In genomic region chr1:218459878-218460277, GRCh38 we compare ENCODE assay signal across 8 cellular contexts.
DNase-seq lines count a peak whose midpoint lies in the region; ATAC-seq, FAIRE-seq and TF ChIP-seq lines count a peak whose summit lies in the region.

No MANE protein-coding gene starts in this region.

- peak; percentile 17 to 42; a peak in 4 of 5 replicates for TF ChIP-seq RAD21 in A549 (conservative IDR thresholded peaks at IDR 0.05 in 1 of 2, IDR thresholded peaks at IDR 0.05 in 1 of 2)

- no peaks in the 10 kb centered on the region for H3K36me3 ChIP-seq in skeletal muscle satellite cell (ENCODE audit: insufficient read depth, low read length)

- H3K4me1 ChIP-seq in A549 = peaks cover 49% of the 10 kb centered on the region
- peaks cover 40% of the 10 kb centered on the region for H3K4me1 ChIP-seq in skeletal muscle satellite cell (ENCODE audit: control insufficient read depth, insufficient read depth, low read length)

- POLR2A ChIA-PET in A549 (lab: Yijun Ruan, JAX) = interaction anchor here (1.8 to 2.1 kb wide), 2 partner anchors 20 to 114 kb away, joined by 7 to 10 read pairs; partner anchors contain the start of gene TGFB2

- DNase-seq in A549 (ENCODE audit: low read depth in 1 of 2, low spot score in 1 of 2) (peak; percentile 78 to 84), HFF-Myc (ENCODE audit: extremely low read depth, low read depth) (peak; percentile 97), SW480 (ENCODE audit: low spot score) (peak; percentile 84), left cardiac atrium (no peak)
- DNase-seq in activated CD4-positive, CD25-positive, alpha-beta regulatory T cell treated with anti-CD3 and anti-CD28 coated beads, Interleukin-2, amount 50 U/mL, for 72 hours = no peak

- peak overlapping the region; percentile 85 for H3K4me2 ChIP-seq in A549
- peak overlapping the region; percentile 68 for H3K4me2 ChIP-seq in skeletal muscle satellite cell (ENCODE audit: low read length)

- H3K9me3 ChIP-seq in A549 = no peaks in the 10 kb centered on the region
- H3K9me3 ChIP-seq in skeletal muscle satellite cell (replicated peaks; ENCODE audit: low read length) = no peaks in the 10 kb centered on the region

- peak; percentile 76 for FAIRE-seq in A549 (lab: Jason Lieb, UNC)

- CTCF ChIA-PET in A549 (lab: Yijun Ruan, JAX) = interaction anchor here (1.0 to 2.4 kb wide), 2 partner anchors 57 to 114 kb away, joined by 3 to 5 read pairs; no protein-coding TSS in a partner anchor

- no peak for TF ChIP-seq POLR2A in A549 (IDR thresholded peaks at IDR 0.05; ENCODE audit: low read length)

- no peak for TF ChIP-seq CTCF in A549 (IDR thresholded peaks at IDR 0.05)
- TF ChIP-seq CTCF in HFF-Myc (IDR thresholded peaks at IDR 0.05; ENCODE audit: low read depth, low read length, missing control alignments) = no peak

- 4% methylated on average over 4 of the region's 4 CpGs for WGBS in A549 (ENCODE audit: missing lambda C conversion rate)

- peak overlapping the region; percentile 78 to 92 for H3K27ac ChIP-seq in A549

- intact Hi-C loops in left cardiac atrium (cut with DNase I) = loop anchor here in 1 of 2 donors (10.0 kb wide), 1 partner anchor 115 kb away; the partner anchor contains the start of gene TGFB2

- TF ChIP-seq EP300 in A549 (IDR thresholded peaks at IDR 0.05) = peak in 1 of 2 experiments; percentile 31; a peak in 2 of 5 replicates

- no peaks in the 10 kb centered on the region for H3K27me3 ChIP-seq in skeletal muscle satellite cell (ENCODE audit: control insufficient read depth, insufficient read depth, low read length)

- ATAC-seq in A549 (peak; percentile 90 to 92), left cardiac atrium (peak; percentile 79 to 88), GM19455 (IDR thresholded peaks at IDR 0.05; ENCODE audit: unreplicated experiment) (no peak), GM21447 (IDR thresholded peaks at IDR 0.05; ENCODE audit: unreplicated experiment) (no peak)

- H3K9ac ChIP-seq in skeletal muscle satellite cell (ENCODE audit: low read depth, low read length) = peak overlapping the region; percentile 53

- H3K4me3 ChIP-seq in A549 (0 out of 3 replicates have a peak overlapping the region, but pooled peaks have one; percentile 10), HFF-Myc (replicated peaks; ENCODE audit: low read depth, low read length) (no peak overlapping the region), skeletal muscle satellite cell (ENCODE audit: low read length) (peak overlapping the region; percentile 34)

TF ChIP-seq in A549, 52 proteins besides CTCF, POLR2A, EP300 and RAD21:
- no peak for TF ChIP-seq NFE2L2 (conservative IDR thresholded peaks at IDR 0.05; ENCODE audit: low read length)
- TF ChIP-seq EHMT2 (IDR thresholded peaks at IDR 0.05; ENCODE audit: low read depth) = 0 out of 2 replicates have a peak, but pooled peaks have one; percentile 3
- peak; percentile 61; the same call in 1 of the 2 replicates for TF ChIP-seq MAX (IDR thresholded peaks at IDR 0.05)
- TF ChIP-seq RARB (CRISPR knock-in tag; IDR thresholded peaks at IDR 0.05) = no peak
- no peak for TF ChIP-seq POLR2AphosphoS2 (conservative IDR thresholded peaks at IDR 0.05; ENCODE audit: low read length)
- no peak for TF ChIP-seq RCOR1 (IDR thresholded peaks at IDR 0.05; ENCODE audit: low read depth, low read length)
- TF ChIP-seq FOSL2 (IDR thresholded peaks at IDR 0.05) = peak; percentile 78
- TF ChIP-seq FOSL2 (CRISPR knock-in tag; IDR thresholded peaks at IDR 0.05) = peak; percentile 95
- TF ChIP-seq TP53 (CRISPR knock-in tag; IDR thresholded peaks at IDR 0.05) = no peak
- TF ChIP-seq HOXB13 (CRISPR knock-in tag; IDR thresholded peaks at IDR 0.05; ENCODE audit: low read depth) = no peak
- TF ChIP-seq CHD4 (IDR thresholded peaks at IDR 0.05; ENCODE audit: borderline replicate concordance) = no peak
- no peak for TF ChIP-seq HES2 (IDR thresholded peaks at IDR 0.05)
- TF ChIP-seq KDM1A (IDR thresholded peaks at IDR 0.05; ENCODE audit: low read depth) = no peak
- 0 out of 3 replicates have a peak, but pooled peaks have one; percentile 38 for TF ChIP-seq BCL3 (IDR thresholded peaks at IDR 0.05)
- TF ChIP-seq CHD2 (IDR thresholded peaks at IDR 0.05; ENCODE audit: low read length, partially characterized antibody) = no peak
- no peak for TF ChIP-seq TFCP2L1 (CRISPR knock-in tag; IDR thresholded peaks at IDR 0.05)
- no peak for TF ChIP-seq SREBF2 (IDR thresholded peaks at IDR 0.05)
- TF ChIP-seq CEBPB (IDR thresholded peaks at IDR 0.05) = peak in 1 of 2 experiments; percentile 51; a peak in 1 of 4 replicates
- no peak; the same call in 2 of the 3 replicates for TF ChIP-seq SMC3 (IDR thresholded peaks at IDR 0.05)
- no peak for TF ChIP-seq HOXA7 (CRISPR knock-in tag; IDR thresholded peaks at IDR 0.05)
- peak; percentile 68; the same call in 1 of the 2 replicates for TF ChIP-seq ESRRA (IDR thresholded peaks at IDR 0.05; ENCODE audit: borderline replicate concordance, low read length)
- peak; percentile 63; the same call in 1 of the 2 replicates for TF ChIP-seq GATA3 (IDR thresholded peaks at IDR 0.05; ENCODE audit: borderline replicate concordance)
- TF ChIP-seq JUNB (IDR thresholded peaks at IDR 0.05) = peak; percentile 79
- peak in 1 of 2 experiments; percentile 62; a peak in 1 of 5 replicates for TF ChIP-seq JUN (IDR thresholded peaks at IDR 0.05)
- 0 out of 2 replicates have a peak, but pooled peaks have one; percentile 41 for TF ChIP-seq ZSCAN20 (CRISPR knock-in tag; IDR thresholded peaks at IDR 0.05)
- peak; percentile 42; the same call in 1 of the 2 replicates for TF ChIP-seq E2F6 (IDR thresholded peaks at IDR 0.05; ENCODE audit: borderline replicate concordance, low read depth)
TF ChIP-seq in A549: peak in this region for 11.

Comparison
In these comparisons a context has a peak if more than half of its experiments do, and no peak if none do; other contexts are left out.
1. ATAC-seq: peak in A549 (2 of 2) and left cardiac atrium (2 of 2); none in GM19455 (single experiment) and GM21447 (single experiment).
2. DNase-seq: peak in A549 (2 of 2), HFF-Myc (single experiment) and SW480 (single experiment); none in left cardiac atrium (single experiment) and activated CD4-positive, CD25-positive, alpha-beta regulatory T cell treated with anti-CD3 and anti-CD28 coated beads, Interleukin-2, amount 50 U/mL, for 72 hours (single experiment).